Comparison of ENCODE assay signal across 12 cellular contexts in genomic region chr19:38023245-38023644, GRCh38.
DNase-seq lines count a peak whose midpoint lies in the region; ATAC-seq and TF ChIP-seq lines count a peak whose summit lies in the region.
"Had no signal": no experiment of that assay in that cellular context is flagged by ENCODE, and none has a peak within 500 bp of the region (broad histone marks: within the 10 kb centered on the region; RNA-seq: fewer than 3 reads in every experiment).

No MANE protein-coding gene starts in this region.

- H3K27ac ChIP-seq in duodenal mucosa (ENCODE audit: low read depth, low read length): peak overlapping the region; percentile 6
- peak overlapping the region; percentile 97 for H3K27ac ChIP-seq in osteoblast (ENCODE audit: low read depth, low read length)
- H3K27ac ChIP-seq in lower lobe of right lung: no peak overlapping the region
- H3K27ac ChIP-seq: esophagus muscularis mucosa had no signal

- H3K4me1 ChIP-seq in duodenal mucosa (ENCODE audit: control insufficient read depth in 1 of 2, insufficient read depth in 2 of 2, low read length in 2 of 2): peaks cover 20 to 23% of the 10 kb centered on the region in 2 donors
- H3K4me1 ChIP-seq in osteoblast (ENCODE audit: insufficient read depth, low read length): peaks cover 25% of the 10 kb centered on the region
- H3K4me1 ChIP-seq in lower lobe of right lung: peaks cover 25% of the 10 kb centered on the region

- H3K27ac Mint-ChIP-seq in CD14-positive monocyte: peak overlapping the region in 4 of 7 donors; percentile 46 to 73 (median 69)

- H3K27me3 ChIP-seq in duodenal mucosa (ENCODE audit: control insufficient read depth in 1 of 2, insufficient read depth in 2 of 2, low read length in 2 of 2) (no peaks in the 10 kb centered on the region), osteoblast (ENCODE audit: insufficient read depth, low read length) (no peaks in the 10 kb centered on the region), lower lobe of right lung (ENCODE audit: low read depth) (no peaks in the 10 kb centered on the region)
- H3K27me3 ChIP-seq: esophagus muscularis mucosa had no signal

- no peaks in the 10 kb centered on the region for H3K9me3 Mint-ChIP-seq in CD14-positive monocyte

- peaks cover 50% of the 10 kb centered on the region for H3K4me1 Mint-ChIP-seq in CD14-positive monocyte

- no peak for ATAC-seq in GM21423 (IDR thresholded peaks at IDR 0.05; ENCODE audit: unreplicated experiment)
- no peak for ATAC-seq in lower lobe of right lung

- peaks cover 0 to 4% of the 10 kb centered on the region in 2 donors for H3K36me3 ChIP-seq in duodenal mucosa (ENCODE audit: control insufficient read depth in 1 of 2, insufficient read depth in 2 of 2, low read length in 2 of 2)
- no peaks in the 10 kb centered on the region for H3K36me3 ChIP-seq in osteoblast (ENCODE audit: insufficient read depth, low read length)
- no peaks in the 10 kb centered on the region for H3K36me3 ChIP-seq in lower lobe of right lung
- H3K36me3 ChIP-seq: esophagus muscularis mucosa had no signal

- H3K9ac ChIP-seq in duodenal mucosa (ENCODE audit: low read depth in 1 of 2, low read length in 2 of 2): no peak overlapping the region

- peaks cover 88% of the 10 kb centered on the region for H3K79me2 ChIP-seq in osteoblast (ENCODE audit: insufficient read depth, low read length)

- peaks cover 0 to 2% (median 2%) of the 10 kb centered on the region in 3 donors for H3K27me3 Mint-ChIP-seq in CD14-positive monocyte (ENCODE audit: low read depth in 3 of 3)

- H3K4me3 ChIP-seq in duodenal mucosa (ENCODE audit: low read depth in 1 of 2, low read length in 2 of 2) (no peak overlapping the region), osteoblast (ENCODE audit: insufficient read depth, low read length) (no peak overlapping the region), lower lobe of right lung (no peak overlapping the region)
- H3K4me3 ChIP-seq: esophagus muscularis mucosa had no signal

- peaks cover 0 to 2% of the 10 kb centered on the region in 2 donors for H3K36me3 Mint-ChIP-seq in CD14-positive monocyte

- TF ChIP-seq CTCF in CD14-positive monocyte (IDR thresholded peaks at IDR 0.05) (no peak), osteoblast (IDR thresholded peaks at IDR 0.05; ENCODE audit: extremely low read depth, low read depth, low read length) (no peak), lower lobe of right lung (IDR thresholded peaks at IDR 0.05) (no peak)

- H3K4me3 Mint-ChIP-seq in CD14-positive monocyte: no peak overlapping the region

- H2AFZ ChIP-seq in osteoblast (ENCODE audit: low read length): no peak overlapping the region

- DNase-seq in CD14-positive monocyte (ENCODE audit: low spot score): no peak
- DNase-seq in NCI-H2227 (lab: John Stamatoyannopoulos, UW; ENCODE audit: unreplicated experiment): peak; percentile 80
- DNase-seq in osteoblast (ENCODE audit: insufficient read length, low spot score, missing footprints): no peak
- no peak for DNase-seq in stimulated activated CD4-positive, alpha-beta T cell treated with anti-CD3 and anti-CD28 coated beads, Interleukin-4, amount 100 ng/mL, for 1 hour
- no peak for DNase-seq in NCI-H526 treated with DMSO at 0.1 percent for 48 hours (lab: John Stamatoyannopoulos, UW)
- no peak for DNase-seq in lower lobe of right lung
- DNase-seq: NCI-H1092 treated with DMSO at 0.1 percent for 48 hours; NCI-H82; stimulated activated CD8-positive, alpha-beta memory T cell treated with anti-CD3 and anti-CD28 coated beads, Interleukin-4, amount 100 ng/mL, for 48 hours had no signal

- no peaks in the 10 kb centered on the region for H4K20me1 ChIP-seq in osteoblast (ENCODE audit: insufficient read depth, low read length)

- H3K4me2 ChIP-seq in osteoblast (ENCODE audit: insufficient read depth, low read length): peak overlapping the region; percentile 3

- intact Hi-C loops in CD14-positive monocyte (cut with micrococcal nuclease): no loop called here
- intact Hi-C loops in lower lobe of right lung (cut with DNase I): no loop called here

- H3K9me3 ChIP-seq in duodenal mucosa (ENCODE audit: control insufficient read depth in 1 of 2, low read length in 2 of 2) (no peaks in the 10 kb centered on the region), osteoblast (ENCODE audit: low read depth, low read length) (no peaks in the 10 kb centered on the region), lower lobe of right lung (no peaks in the 10 kb centered on the region)
- H3K9me3 ChIP-seq: esophagus muscularis mucosa had no signal
